Comparison of ENCODE assay signal across 21 cellular contexts in the genomic region with DNA sequence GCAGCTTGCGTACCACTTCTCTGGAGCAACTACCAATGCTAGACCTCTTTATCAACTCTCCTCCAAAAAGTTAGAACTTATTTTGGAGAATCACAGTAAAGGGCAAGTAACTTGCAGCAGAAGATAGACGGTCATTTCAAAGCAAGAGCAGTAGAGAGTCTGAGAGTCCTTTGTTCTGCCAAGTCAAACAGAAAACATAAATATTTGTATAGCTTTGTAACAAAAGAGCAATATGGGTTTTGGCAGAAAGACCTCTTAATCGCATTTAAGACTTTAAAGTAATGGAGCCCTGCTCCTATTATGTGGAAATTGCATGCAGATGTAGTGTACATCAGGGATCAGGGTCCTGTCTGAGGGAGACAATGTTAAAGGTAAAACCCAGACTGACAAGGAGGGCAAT.
DNase-seq lines count a peak whose midpoint lies in the region; ATAC-seq and TF ChIP-seq lines count a peak whose summit lies in the region.
"Had no signal": no experiment of that assay in that cellular context is flagged by ENCODE, and none has a peak within 500 bp of the region (broad histone marks: within the 10 kb centered on the region; RNA-seq: fewer than 3 reads in every experiment).

No MANE protein-coding gene starts in this region.

- WGBS in esophagus muscularis mucosa: 55% methylated on average over 3 of the region's 3 CpGs
- 37 to 63% methylated on average over 3 of the region's 3 CpGs for WGBS in sigmoid colon, 2 donors

- H4K20me1 ChIP-seq in PC-3 (ENCODE audit: low read length): no peaks in the 10 kb centered on the region

- H3K4me3 ChIP-seq in esophagus muscularis mucosa (no peak overlapping the region), sigmoid colon (no peak overlapping the region), PC-3 (ENCODE audit: low read length) (no peak overlapping the region)
- H3K4me3 ChIP-seq in CD8-positive, alpha-beta T cell (ENCODE audit: low read depth, low read length): no peak overlapping the region
- H3K4me3 ChIP-seq: GM23338, HAP-1, Peyer's patch, SJSA1 had no signal

- TF ChIP-seq POLR2A in esophagus muscularis mucosa (IDR thresholded peaks at IDR 0.05; ENCODE audit: low read depth): no peak
- TF ChIP-seq POLR2A in sigmoid colon (IDR thresholded peaks at IDR 0.05): no peak

- no peaks in the 10 kb centered on the region for H3K36me3 Mint-ChIP-seq in CD8-positive, alpha-beta T cell
- H3K36me3 Mint-ChIP-seq: CD4-positive, CD25-positive, alpha-beta regulatory T cell had no signal

- no peaks in the 10 kb centered on the region for H3K4me1 Mint-ChIP-seq in CD8-positive, alpha-beta T cell (ENCODE audit: low read depth)
- H3K4me1 Mint-ChIP-seq: CD4-positive, CD25-positive, alpha-beta regulatory T cell; GM23338 had no signal

- intact Hi-C loops in esophagus muscularis mucosa (cut with DNase I): no loop called here
- intact Hi-C loops in sigmoid colon (cut with DNase I): no loop called here
- intact Hi-C loops in CD8-positive, alpha-beta T cell (cut with DNase I, micrococcal nuclease): no loop called here
- intact Hi-C loops in PC-3 (cut with micrococcal nuclease): no loop called here

- H3K9me3 ChIP-seq in esophagus muscularis mucosa (peaks cover 0 to 9% (median 3%) of the 10 kb centered on the region in 4 donors), sigmoid colon (no peaks in the 10 kb centered on the region), PC-3 (ENCODE audit: low read length) (no peaks in the 10 kb centered on the region)
- H3K9me3 ChIP-seq in CD8-positive, alpha-beta T cell (ENCODE audit: low read length): no peaks in the 10 kb centered on the region
- H3K9me3 ChIP-seq: Caco-2, SJSA1 had no signal

- no peaks in the 10 kb centered on the region for H3F3A ChIP-seq in PC-3 (ENCODE audit: low read length, unreplicated experiment)

- TF ChIP-seq CTCF in esophagus muscularis mucosa (IDR thresholded peaks at IDR 0.05) (no peak), sigmoid colon (IDR thresholded peaks at IDR 0.05) (no peak), PC-3 (conservative IDR thresholded peaks at IDR 0.05; ENCODE audit: low read depth, low read length) (no peak)
- TF ChIP-seq CTCF in CD8-positive, alpha-beta T cell (IDR thresholded peaks at IDR 0.05): no peak

- peaks cover 5% of the 10 kb centered on the region for H3K27me3 Mint-ChIP-seq in CD8-positive, alpha-beta T cell (ENCODE audit: low read depth)

- no peak overlapping the region for H2AFZ ChIP-seq in PC-3 (ENCODE audit: low read length)
- H2AFZ ChIP-seq: GM23338 had no signal

- peaks cover 4% of the 10 kb centered on the region for H3K9me3 Mint-ChIP-seq in CD8-positive, alpha-beta T cell

- H3K27me3 ChIP-seq in esophagus muscularis mucosa (no peaks in the 10 kb centered on the region), sigmoid colon (no peaks in the 10 kb centered on the region), PC-3 (ENCODE audit: low read length) (no peaks in the 10 kb centered on the region)
- H3K27me3 ChIP-seq in CD8-positive, alpha-beta T cell (ENCODE audit: insufficient read depth, low read length): no peaks in the 10 kb centered on the region
- H3K27me3 ChIP-seq: Peyer's patch, SJSA1 had no signal

- H3K9me2 ChIP-seq in PC-3 (replicated peaks; ENCODE audit: low read length): no peaks in the 10 kb centered on the region

- TF ChIP-seq EP300 in esophagus muscularis mucosa (IDR thresholded peaks at IDR 0.05): no peak
- no peak for TF ChIP-seq EP300 in sigmoid colon (IDR thresholded peaks at IDR 0.05)

- no peak overlapping the region for H3K27ac Mint-ChIP-seq in CD8-positive, alpha-beta T cell
- H3K27ac Mint-ChIP-seq: CD4-positive, CD25-positive, alpha-beta regulatory T cell; GM23338 had no signal

- no peaks in the 10 kb centered on the region for H3K79me2 ChIP-seq in PC-3 (ENCODE audit: low read length)

- no peaks in the 10 kb centered on the region for H3K36me3 ChIP-seq in esophagus muscularis mucosa
- H3K36me3 ChIP-seq in sigmoid colon: no peaks in the 10 kb centered on the region
- H3K36me3 ChIP-seq in CD8-positive, alpha-beta T cell (ENCODE audit: insufficient read depth, low read length): no peaks in the 10 kb centered on the region
- H3K36me3 ChIP-seq in PC-3 (ENCODE audit: low read depth, low read length): peaks cover 5% of the 10 kb centered on the region; the same call in 1 of the 2 replicates
- H3K36me3 ChIP-seq: HAP-1, Peyer's patch, SJSA1 had no signal

- no TSS peak for BruUV-seq in PC-3 (replicated peaks; lab: Mats Ljungman, UMichigan)

- H3K9ac ChIP-seq in PC-3 (ENCODE audit: low read length): no peak overlapping the region

- ATAC-seq in CD8-positive, alpha-beta T cell: no peak
- no peak; the same call in 1 of the 2 replicates for ATAC-seq in PC-3
- ATAC-seq: GM23338, Right ventricle myocardium inferior had no signal

- CTCF ChIA-PET in CD8-positive, alpha-beta T cell (lab: Charles Lee): no interaction called here
- CTCF ChIA-PET in PC-3 (lab: Charles Lee): interaction anchor here (0.7 kb wide), 1 partner anchor 125 kb away, joined by 3 read pairs; no protein-coding TSS in a partner anchor

- peaks cover 8 to 60% (median 58%) of the 10 kb centered on the region in 4 donors for H3K4me1 ChIP-seq in esophagus muscularis mucosa
- H3K4me1 ChIP-seq in sigmoid colon: peaks cover 0 to 61% (median 45%) of the 10 kb centered on the region in 4 donors
- no peaks in the 10 kb centered on the region for H3K4me1 ChIP-seq in CD8-positive, alpha-beta T cell (ENCODE audit: insufficient read depth, low read length)
- no peaks in the 10 kb centered on the region for H3K4me1 ChIP-seq in PC-3 (ENCODE audit: insufficient read depth, low read length)
- H3K4me1 ChIP-seq: Caco-2, HAP-1, Peyer's patch, SJSA1 had no signal

- H3K4me3 Mint-ChIP-seq in CD8-positive, alpha-beta T cell: no peak overlapping the region
- H3K4me3 Mint-ChIP-seq: CD4-positive, CD25-positive, alpha-beta regulatory T cell; GM23338 had no signal

- H3K4me2 ChIP-seq in PC-3 (ENCODE audit: low read length): no peak overlapping the region
- H3K4me2 ChIP-seq: GM23338 had no signal

- peak; percentile 2 for DNase-seq in DMS53 treated with DMSO at 0.1 percent for 48 hours (lab: John Stamatoyannopoulos, UW; ENCODE audit: unreplicated experiment)
- peak; percentile 17 for DNase-seq in NCI-H2029 treated with DMSO at 0.1 percent for 48 hours (lab: John Stamatoyannopoulos, UW)
- no peak for DNase-seq in esophagus muscularis mucosa (ENCODE audit: extremely low spot score)
- no peak for DNase-seq in sigmoid colon
- DNase-seq in ureter (ENCODE audit: low spot score): no peak
- no peak for DNase-seq in CD8-positive, alpha-beta T cell
- DNase-seq in PC-3: no peak
- DNase-seq: Caco-2; CD4-positive, CD25-positive, alpha-beta regulatory T cell; DMS 273 treated with DMSO at 0.1 percent for 48 hours; KG1; NCI-H1092 treated with DMSO at 0.1 percent for 48 hours; NCI-H1694; NCI-H226; NCI-H510A treated with DMSO at 0.1 percent for 48 hours; Peyer's patch; T-helper 1 cell had no signal

- POLR2A ChIA-PET in CD8-positive, alpha-beta T cell (lab: Charles Lee): no interaction called here
- POLR2A ChIA-PET in PC-3 (lab: Charles Lee; ENCODE audit: unreplicated experiment): no interaction called here

- H3K27ac ChIP-seq in esophagus muscularis mucosa (replicated peaks in 1 of 4): peak overlapping the region; percentile 81 to 91 (median 86)
- H3K27ac ChIP-seq in sigmoid colon: peak overlapping the region; percentile 73 to 90 (median 86)
- H3K27ac ChIP-seq in CD8-positive, alpha-beta T cell (ENCODE audit: low read depth, low read length): no peak overlapping the region
- H3K27ac ChIP-seq in PC-3 (ENCODE audit: low read length): no peak overlapping the region
- H3K27ac ChIP-seq: SJSA1 had no signal

Comparison
In these comparisons a context has a peak if more than half of its experiments do, and no peak if none do; other contexts are left out.
1. DNase-seq: peak in DMS53 treated with DMSO at 0.1 percent for 48 hours (single experiment) and NCI-H2029 treated with DMSO at 0.1 percent for 48 hours (single experiment); none in esophagus muscularis mucosa (single experiment), sigmoid colon (single experiment), ureter (single experiment), CD8-positive, alpha-beta T cell (0 of 7) and PC-3 (single experiment).
2. H3K27ac ChIP-seq: peak in esophagus muscularis mucosa (4 of 4) and sigmoid colon (4 of 4); none in CD8-positive, alpha-beta T cell (single experiment) and PC-3 (single experiment).